Comparison of ENCODE assay signal across 9 cellular contexts in the genomic region with DNA sequence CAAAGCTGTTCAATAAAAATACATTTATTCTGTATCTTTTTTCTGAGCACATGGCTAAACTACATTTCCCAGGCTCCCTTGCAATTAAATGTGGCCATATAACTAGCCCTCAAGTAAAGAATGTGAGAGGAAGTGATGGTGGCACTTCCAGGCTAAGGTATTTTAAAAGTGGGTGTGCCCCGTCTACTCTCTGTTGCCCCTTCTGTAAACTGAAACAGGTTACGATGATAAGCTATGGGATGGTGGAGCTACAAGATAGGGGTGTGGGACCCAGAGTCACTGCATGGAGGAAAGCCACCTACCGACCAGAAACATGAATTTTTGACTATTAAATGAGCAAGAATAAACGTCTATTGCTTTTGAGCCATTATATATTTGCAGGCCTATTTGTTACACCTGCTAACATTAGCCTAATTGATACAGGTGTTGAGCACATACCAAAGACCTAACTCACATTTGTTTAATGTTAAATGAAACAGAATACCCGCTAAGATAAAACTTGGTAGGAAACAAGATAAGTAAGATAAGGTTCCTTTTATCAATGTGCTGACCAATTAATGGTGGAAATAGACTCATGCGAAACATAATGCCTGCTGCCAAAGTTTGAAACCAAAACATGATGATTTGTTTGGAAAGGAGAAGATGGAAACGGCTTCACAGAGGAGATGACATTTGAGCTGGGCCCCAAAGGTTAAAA. TPM values are rescaled to one million over a fixed set of nuclear protein-coding genes. Genes with fewer than 3 reads are reported as not detected.
DNase-seq lines count a peak whose midpoint lies in the region; ATAC-seq, FAIRE-seq and TF ChIP-seq lines count a peak whose summit lies in the region.
"Had no signal": no experiment of that assay in that cellular context is flagged by ENCODE, and none has a peak within 500 bp of the region (broad histone marks: within the 10 kb centered on the region; RNA-seq: fewer than 3 reads in every experiment).

No MANE protein-coding gene starts in this region.

- POLR2A ChIA-PET in H1 (lab: Charles Lee; ENCODE audit: partially characterized antibody) = no interaction called here

- H3K9ac ChIP-seq in H1 (replicated peaks in 1 of 4; ENCODE audit: extremely low read depth in 1 of 4, low read depth in 3 of 4, low read length in 3 of 4) = no peak overlapping the region

- TF ChIP-seq POLR2A in Peyer's patch (IDR thresholded peaks at IDR 0.05) (no peak), H1 (IDR thresholded peaks at IDR 0.05; ENCODE audit: control extremely low read depth in 1 of 2, low read depth in 2 of 2, low read length in 2 of 2) (no peak)

- H3K18ac ChIP-seq in H1 (ENCODE audit: extremely low read depth, low read length) = no peak overlapping the region

- peak overlapping the region in 2 of 4 donors; percentile 28 to 87 for H3K27ac ChIP-seq in Peyer's patch
- no peak overlapping the region for H3K27ac ChIP-seq in H1 (ENCODE audit: low read depth, low read length)

- peaks cover 65% of the 10 kb centered on the region for H3K4me1 Mint-ChIP-seq in activated CD8-positive, alpha-beta memory T cell treated with anti-CD3 and anti-CD28 coated beads, Interleukin-2, amount 10 ng/mL, durations not matched to agents 7 days and 5 days
- peaks cover 64% of the 10 kb centered on the region for H3K4me1 Mint-ChIP-seq in stimulated activated effector memory CD8-positive, alpha-beta T cell treated with anti-CD3 and anti-CD28 coated beads, Interleukin-12 subunit alpha, Interleukin-12 subunit beta, amount 100 ng/mL, for 72 hours

- TF ChIP-seq CTCF in Peyer's patch (IDR thresholded peaks at IDR 0.05) (no peak), H1 (IDR thresholded peaks at IDR 0.05; ENCODE audit: control extremely low read depth in 1 of 3, insufficient read depth in 1 of 3, low read depth in 1 of 3, low read length in 3 of 3) (peak in 1 of 3 experiments; percentile 7; a peak in 1 of 4 replicates)

- peaks cover 0 to 2% of the 10 kb centered on the region in 2 experiments for H4K20me1 ChIP-seq in H1 (replicated peaks in 1 of 2; ENCODE audit: control insufficient read depth in 1 of 2, insufficient read depth in 2 of 2, low read length in 2 of 2)

- no peak overlapping the region for H2BK12ac ChIP-seq in H1 (ENCODE audit: low read depth, low read length)

- FAIRE-seq in H1 (lab: Jason Lieb, UNC) = no peak

- no peak overlapping the region for H4K8ac ChIP-seq in H1 (ENCODE audit: extremely low read depth, insufficient read depth, low read length)

- H3K27ac Mint-ChIP-seq in activated CD8-positive, alpha-beta memory T cell treated with anti-CD3 and anti-CD28 coated beads, Interleukin-2, amount 10 ng/mL, durations not matched to agents 7 days and 5 days = peak overlapping the region; percentile 93
- H3K27ac Mint-ChIP-seq in stimulated activated effector memory CD8-positive, alpha-beta T cell treated with anti-CD3 and anti-CD28 coated beads, Interleukin-12 subunit alpha, Interleukin-12 subunit beta, amount 100 ng/mL, for 72 hours = peak overlapping the region; percentile 83

- H3K79me2 ChIP-seq in H1 (ENCODE audit: control insufficient read depth in 1 of 2, insufficient read depth in 2 of 2, low read length in 2 of 2) = peaks cover 7 to 67% of the 10 kb centered on the region in 2 experiments

- H3K56ac ChIP-seq in H1 (replicated peaks; ENCODE audit: insufficient read length, low read depth, low read length) = no peak overlapping the region

- CTCF ChIA-PET in activated CD8-positive, alpha-beta memory T cell treated with anti-CD3 and anti-CD28 coated beads, Interleukin-2, amount 10 ng/mL, durations not matched to agents 7 days and 5 days (lab: Charles Lee) = interaction anchor here (0.6 to 2.5 kb wide), 11 partner anchors 13 to 160 kb away, joined by 3 to 12 read pairs (median 3); no protein-coding TSS in a partner anchor
- CTCF ChIA-PET in H1 (lab: Charles Lee; ENCODE audit: partially characterized antibody) = interaction anchor here (0.8 to 1.4 kb wide), 6 partner anchors 25 to 137 kb away, joined by 3 to 4 read pairs (median 3); no protein-coding TSS in a partner anchor

- no peak overlapping the region for H4K91ac ChIP-seq in H1 (replicated peaks; ENCODE audit: insufficient read length, low read length)

- H2AFZ ChIP-seq in H1 (ENCODE audit: low read length) = no peak overlapping the region

- H3K9me3 Mint-ChIP-seq in activated CD8-positive, alpha-beta memory T cell treated with anti-CD3 and anti-CD28 coated beads, Interleukin-2, amount 10 ng/mL, durations not matched to agents 7 days and 5 days (ENCODE audit: low read depth) = no peaks in the 10 kb centered on the region
- H3K9me3 Mint-ChIP-seq in stimulated activated effector memory CD8-positive, alpha-beta T cell treated with anti-CD3 and anti-CD28 coated beads, Interleukin-12 subunit alpha, Interleukin-12 subunit beta, amount 100 ng/mL, for 72 hours = no peaks in the 10 kb centered on the region

- no peak overlapping the region for H3K23ac ChIP-seq in H1 (ENCODE audit: insufficient read length)

- no peak overlapping the region for H2BK15ac ChIP-seq in H1 (ENCODE audit: low read length)

- H3K36me3 Mint-ChIP-seq in activated CD8-positive, alpha-beta memory T cell treated with anti-CD3 and anti-CD28 coated beads, Interleukin-2, amount 10 ng/mL, durations not matched to agents 7 days and 5 days = peaks cover 17% of the 10 kb centered on the region
- peaks cover 57% of the 10 kb centered on the region for H3K36me3 Mint-ChIP-seq in stimulated activated effector memory CD8-positive, alpha-beta T cell treated with anti-CD3 and anti-CD28 coated beads, Interleukin-12 subunit alpha, Interleukin-12 subunit beta, amount 100 ng/mL, for 72 hours

- no peak overlapping the region for H2BK5ac ChIP-seq in H1 (ENCODE audit: low read depth, low read length)

- H3K9me3 ChIP-seq in Peyer's patch (no peaks in the 10 kb centered on the region), H1 (ENCODE audit: insufficient read depth in 2 of 2, low read depth in 1 of 2, low read length in 1 of 2) (no peaks in the 10 kb centered on the region)

- H3K4ac ChIP-seq in H1 (replicated peaks; ENCODE audit: insufficient read length, low read depth, low read length) = no peak overlapping the region

- H2BK20ac ChIP-seq in H1 (ENCODE audit: low read length) = no peak overlapping the region

- peaks cover 8% of the 10 kb centered on the region; the same call in 1 of the 2 replicates for H3K79me1 ChIP-seq in H1 (ENCODE audit: low read depth, low read length)

- peak overlapping the region; percentile 90 for H3K4me3 Mint-ChIP-seq in activated CD8-positive, alpha-beta memory T cell treated with anti-CD3 and anti-CD28 coated beads, Interleukin-2, amount 10 ng/mL, durations not matched to agents 7 days and 5 days
- H3K4me3 Mint-ChIP-seq in stimulated activated effector memory CD8-positive, alpha-beta T cell treated with anti-CD3 and anti-CD28 coated beads, Interleukin-12 subunit alpha, Interleukin-12 subunit beta, amount 100 ng/mL, for 72 hours = peak overlapping the region; percentile 97

- no peaks in the 10 kb centered on the region for H3K27me3 ChIP-seq in Peyer's patch
- H3K27me3 ChIP-seq in H1 (replicated peaks in 1 of 4; ENCODE audit: control insufficient read depth in 3 of 4, extremely low read depth in 1 of 4, insufficient read depth in 3 of 4, low read length in 3 of 4) = no peaks in the 10 kb centered on the region

- H2BK120ac ChIP-seq in H1 (replicated peaks; ENCODE audit: low read depth, low read length) = no peak overlapping the region

- no peak; a peak in 1 of 4 replicates for TF ChIP-seq RAD21 in H1 (IDR thresholded peaks at IDR 0.05 in 1 of 2, conservative IDR thresholded peaks at IDR 0.05 in 1 of 2; ENCODE audit: low read depth in 2 of 2, low read length in 2 of 2)

- no peaks in the 10 kb centered on the region for H3K36me3 ChIP-seq in Peyer's patch
- no peaks in the 10 kb centered on the region for H3K36me3 ChIP-seq in H1 (ENCODE audit: control insufficient read depth in 2 of 4, insufficient read depth in 4 of 4, low read length in 3 of 4)

- peaks cover 0 to 4% (median 0%) of the 10 kb centered on the region in 4 donors for H3K4me1 ChIP-seq in Peyer's patch
- peaks cover 2 to 18% (median 18%) of the 10 kb centered on the region in 4 experiments; a peak in 5 of 7 replicates for H3K4me1 ChIP-seq in H1 (replicated peaks in 1 of 4; ENCODE audit: control insufficient read depth in 3 of 4, insufficient read depth in 4 of 4, low read length in 3 of 4)

- no peaks in the 10 kb centered on the region for H3K27me3 Mint-ChIP-seq in activated CD8-positive, alpha-beta memory T cell treated with anti-CD3 and anti-CD28 coated beads, Interleukin-2, amount 10 ng/mL, durations not matched to agents 7 days and 5 days

- H3K23me2 ChIP-seq in H1 (ENCODE audit: low read depth, low read length) = peaks cover 4% of the 10 kb centered on the region; the same call in 1 of the 2 replicates

- no peak for TF ChIP-seq EP300 in H1 (IDR thresholded peaks at IDR 0.05; ENCODE audit: borderline replicate concordance in 1 of 2, low read depth in 2 of 2, low read length in 2 of 2)

- 84% methylated on average over 7 of the region's 7 CpGs; no CpG with 5 or more reads in 1 of the 2 experiments for WGBS in H1 (ENCODE audit: extremely low coverage in 1 of 2, insufficient coverage in 1 of 2, insufficient read length in 1 of 2, insufficient replicate concordance in 2 of 2, low coverage in 1 of 2, low lambda C conversion rate in 2 of 2, missing lambda C conversion rate in 1 of 2), 2 experiments

- no peak overlapping the region; a peak in 1 of 4 replicates for H3K4me2 ChIP-seq in H1 (ENCODE audit: insufficient read depth in 1 of 2, low read depth in 2 of 2, low read length in 2 of 2)

- no peak overlapping the region for H2AK5ac ChIP-seq in H1 (ENCODE audit: low read depth, low read length)

- no peak overlapping the region for H4K5ac ChIP-seq in H1 (ENCODE audit: insufficient read length, low read depth, low read length)

- H3K4me3 ChIP-seq in Peyer's patch (peak overlapping the region in 3 of 4 donors; percentile 2 to 78 (median 78)), H1 (ENCODE audit: extremely low read depth in 1 of 4, insufficient read depth in 2 of 4, low read depth in 3 of 4, low read length in 4 of 4) (no peak overlapping the region; a peak in 1 of 8 replicates)

- no peak for DNase-seq in activated CD8-positive, alpha-beta memory T cell treated with anti-CD3 and anti-CD28 coated beads, Interleukin-2, amount 10 ng/mL, durations not matched to agents 7 days and 5 days
- DNase-seq in activated CD8-positive, alpha-beta memory T cell treated with anti-CD3 and anti-CD28 coated beads for 24 hours = no peak
- no peak for DNase-seq in Peyer's patch
- no peak for DNase-seq in H1 (ENCODE audit: low read depth in 1 of 2, low spot score in 2 of 2)
- DNase-seq in stimulated activated effector memory CD8-positive, alpha-beta T cell treated with anti-CD3 and anti-CD28 coated beads, Interleukin-12 subunit alpha, Interleukin-12 subunit beta, amount 100 ng/mL, for 72 hours (ENCODE audit: low spot score in 2 of 2) = no peak
- DNase-seq in dedifferentiated amniotic fluid mesenchymal stem cell (ENCODE audit: extremely low spot score) = no peak
- DNase-seq in DMS153 treated with DMSO at 0.1 percent for 48 hours (lab: John Stamatoyannopoulos, UW; ENCODE audit: unreplicated experiment) = no peak
- no peak for DNase-seq in DMS53 (lab: John Stamatoyannopoulos, UW)
- DNase-seq: stimulated activated naive CD4-positive, alpha-beta T cell treated with Interleukin-2 at 50 U/mL for 16 hours had no signal

- H3K14ac ChIP-seq in H1 (ENCODE audit: insufficient read length) = no peak overlapping the region

- no peak for ATAC-seq in activated CD8-positive, alpha-beta memory T cell treated with anti-CD3 and anti-CD28 coated beads, Interleukin-2, amount 10 ng/mL, durations not matched to agents 7 days and 5 days
- no peak for ATAC-seq in stimulated activated effector memory CD8-positive, alpha-beta T cell treated with anti-CD3 and anti-CD28 coated beads, Interleukin-12 subunit alpha, Interleukin-12 subunit beta, amount 100 ng/mL, for 72 hours

RNA-seq across cellular contexts. Expression of a gene that starts 3.0 kb away (rescaled TPM):
- 100 to 1,000 TPM; 266 to 323 TPM for total RNA-seq in activated CD8-positive, alpha-beta memory T cell treated with anti-CD3 and anti-CD28 coated beads, Interleukin-2, amount 10 ng/mL, durations not matched to agents 7 days and 5 days
- 100 to 1,000 TPM in 1 of 4 donors, 10 to 100 TPM in 3; 55.3 to 249 (median 74.3) TPM for total RNA-seq in Peyer's patch
- 92.5 and 97.2 TPM in 2 replicates for total RNA-seq in H1 (2021; fragmentation: NEBNext Ultra II Directional; extraction: Animal tissue kit (Norgen Biotek cat#: 25700))
- polyA plus RNA-seq in H1 (2011; rRNA removed) = 46.8 and 79.6 TPM in 2 replicates
- 69.4 TPM for polyA plus RNA-seq in H1 (2011; cell fraction: cytosol; rRNA removed)
- 110 TPM for polyA plus RNA-seq in H1 (2011; cell fraction: nucleus; rRNA removed)
- polyA plus RNA-seq in H1 (2012, experiment 1 of 2) = 87.4 to 117 TPM (median 95.3 TPM) in 4 replicates
- polyA plus RNA-seq in H1 (2012, experiment 2 of 2) = 21.2 TPM
- 59.2 TPM for polyA plus RNA-seq in H1 (2013, experiment 1 of 2)
- polyA plus RNA-seq in H1 (2013, experiment 2 of 2) = 58.6 TPM
- polyA minus RNA-seq in H1 (2011; rRNA and poly(A)+ RNA removed) = 74.0 and 105 TPM in 2 replicates
- polyA minus RNA-seq in H1 (2011; cell fraction: cytosol; rRNA and poly(A)+ RNA removed) = 39.4 TPM
- 81.6 TPM for polyA minus RNA-seq in H1 (2011; cell fraction: nucleus; rRNA and poly(A)+ RNA removed)

Comparison
In these comparisons a context has a peak if more than half of its experiments do, and no peak if none do; other contexts are left out.
1. H3K4me3 ChIP-seq: peak in Peyer's patch (3 of 4); none in H1 (0 of 4).